Comparison of ENCODE assay signal across 8 cellular contexts in genomic region chr6:125918681-125919566, GRCh38. TPM values are rescaled to one million over a fixed set of nuclear protein-coding genes. Genes with fewer than 3 reads are reported as not detected.
DNase-seq lines count a peak whose midpoint lies in the region; ATAC-seq and TF ChIP-seq lines count a peak whose summit lies in the region.

No MANE protein-coding gene starts in this region.

- H3K4me3 Mint-ChIP-seq in activated T-cell treated with anti-CD3 and anti-CD28 coated beads, Interleukin-2, amount 50 U/mL, for 24 hours: peak overlapping the region; percentile 86

- no peak for TF ChIP-seq CTCF in prostate gland (IDR thresholded peaks at IDR 0.05)

- peak overlapping the region; percentile 66 for H2AFZ ChIP-seq in ACC112 (ENCODE audit: low read length, unreplicated experiment)

- ATAC-seq in GM18517 (IDR thresholded peaks at IDR 0.05; ENCODE audit: unreplicated experiment) (peak; percentile 99), HG02885 (IDR thresholded peaks at IDR 0.05; ENCODE audit: poor library complexity, unreplicated experiment) (peak; percentile 97)

- intact Hi-C loops in prostate gland (cut with DNase I): no loop called here

- peaks cover 47% of the 10 kb centered on the region for H3K4me1 Mint-ChIP-seq in activated T-cell treated with anti-CD3 and anti-CD28 coated beads, Interleukin-2, amount 50 U/mL, for 24 hours (ENCODE audit: low read depth)

- peaks cover 91% of the 10 kb centered on the region for H3K36me3 Mint-ChIP-seq in activated T-cell treated with anti-CD3 and anti-CD28 coated beads, Interleukin-2, amount 50 U/mL, for 24 hours (ENCODE audit: low read depth)

- H3K4me3 ChIP-seq in ACC112 (ENCODE audit: low read depth, low read length) (peak overlapping the region; percentile 91), prostate gland (no peak overlapping the region)

- H3K27me3 Mint-ChIP-seq in activated T-cell treated with anti-CD3 and anti-CD28 coated beads, Interleukin-2, amount 50 U/mL, for 24 hours: no peaks in the 10 kb centered on the region

- H3K27me3 ChIP-seq in ACC112 (ENCODE audit: insufficient read depth, low read length): no peaks in the 10 kb centered on the region
- no peaks in the 10 kb centered on the region for H3K27me3 ChIP-seq in prostate gland (replicated peaks; ENCODE audit: insufficient read depth)

- WGBS in prostate gland: 17% methylated on average over 13 of the region's 13 CpGs

- peaks cover 37% of the 10 kb centered on the region for H3K4me1 ChIP-seq in ACC112 (ENCODE audit: control insufficient read depth, insufficient read depth, low read length, unreplicated experiment)
- no peaks in the 10 kb centered on the region for H3K4me1 ChIP-seq in prostate gland (replicated peaks)

- H3K27ac Mint-ChIP-seq in activated T-cell treated with anti-CD3 and anti-CD28 coated beads, Interleukin-2, amount 50 U/mL, for 24 hours: peak overlapping the region; percentile 98

- peaks cover 30% of the 10 kb centered on the region for H3K79me2 ChIP-seq in ACC112 (ENCODE audit: control insufficient read depth, insufficient read depth, low read length, unreplicated experiment)

- H3K27ac ChIP-seq in ACC112 (ENCODE audit: low read depth, low read length) (peak overlapping the region; percentile 98), prostate gland (peak overlapping the region; percentile 65 to 77)

- no peaks in the 10 kb centered on the region for H3K9me3 ChIP-seq in prostate gland

- H3K9me3 Mint-ChIP-seq in activated T-cell treated with anti-CD3 and anti-CD28 coated beads, Interleukin-2, amount 50 U/mL, for 24 hours: no peaks in the 10 kb centered on the region

- DNase-seq in NCI-H2107 treated with DMSO at 0.1 percent for 48 hours (lab: John Stamatoyannopoulos, UW; ENCODE audit: unreplicated experiment) (peak; percentile 92), fibroblast of the conjunctiva (ENCODE audit: low read depth) (peak; percentile 70), prostate gland (ENCODE audit: low spot score) (peak; percentile 67), cortex of kidney (lab: John Stamatoyannopoulos, UW) (no peak)
- peak; percentile 40 for DNase-seq in activated T-cell treated with anti-CD3 and anti-CD28 coated beads, Interleukin-2, amount 50 U/mL, for 24 hours

- peak; percentile 79 for TF ChIP-seq POLR2A in prostate gland (IDR thresholded peaks at IDR 0.05)

- H3K36me3 ChIP-seq in ACC112 (ENCODE audit: insufficient read depth, low read length) (peaks cover 35% of the 10 kb centered on the region), prostate gland (no peaks in the 10 kb centered on the region)

RNA-seq across cellular contexts. Expression of gene HINT3, which starts 37.6 kb away (rescaled TPM):
- total RNA-seq in prostate gland: 10 to 100 TPM; 29.5 to 40.9 TPM
